ENCODE assay signal across 8 cellular contexts in the genomic region with DNA sequence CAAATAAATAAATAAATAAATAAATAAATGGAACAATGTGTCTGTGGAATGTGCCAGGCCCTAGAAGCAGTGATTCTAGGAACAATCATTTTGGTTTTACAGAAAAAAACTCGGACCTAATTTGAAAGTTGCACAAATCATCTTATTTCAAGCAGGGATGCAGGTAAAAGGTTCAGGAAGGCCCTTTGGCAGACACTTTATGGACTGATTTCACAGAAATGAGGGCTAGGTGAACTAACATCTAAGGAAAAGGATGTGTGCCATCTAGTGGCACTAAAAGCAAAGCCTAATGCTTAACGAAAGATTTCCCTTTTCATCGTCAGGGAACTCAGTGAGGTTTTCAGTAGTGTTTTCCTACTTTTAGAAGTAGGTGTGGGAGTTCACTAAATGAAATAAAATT. TPM values are rescaled to one million over a fixed set of nuclear protein-coding genes. Genes with fewer than 3 reads are reported as not detected.
A peak's percentile ranks its signal among the peaks of the same experiment; 100 is the strongest.
DNase-seq lines count a peak whose midpoint lies in the region; ATAC-seq and TF ChIP-seq lines count a peak whose summit lies in the region.
"Not testable (repeated sequence)": the region's sequence is repeated elsewhere in the genome, so short reads cannot be mapped to it uniquely, and the experiment has no call there.
"Had no signal": no experiment of that assay in that cellular context is flagged by ENCODE, and none has a peak within 500 bp of the region (broad histone marks: within the 10 kb centered on the region; RNA-seq: fewer than 3 reads in every experiment).

No MANE protein-coding gene starts in this region.

- not testable (repeated sequence) for H3K9me3 ChIP-seq in HCT116 (ENCODE audit: control insufficient read depth in 1 of 2, insufficient read depth in 1 of 2, low read depth in 1 of 2, low read length in 2 of 2); esophagus muscularis mucosa; neural cell (ENCODE audit: low read length)

- 6% methylated on average over 1 of the region's 3 CpGs for WGBS in esophagus muscularis mucosa

- ATAC-seq in HCT116 = peak; percentile 46

- CTCF ChIA-PET in HCT116 (lab: Charles Lee) = not testable (repeated sequence)

- POLR2A ChIA-PET in HCT116 (lab: Charles Lee) = not testable (repeated sequence)

- H4K20me1 ChIP-seq in HCT116 (ENCODE audit: insufficient read depth); neural cell (ENCODE audit: insufficient read depth): not testable (repeated sequence)

- not testable (repeated sequence) for TF ChIP-seq RAD21 in HCT116 (IDR thresholded peaks at IDR 0.05; ENCODE audit: low read depth); neural cell (conservative IDR thresholded peaks at IDR 0.05)

- not testable (repeated sequence) for H2AFZ ChIP-seq in HCT116 (ENCODE audit: low read depth, low read length, poor library complexity, severe bottlenecking); neural cell (ENCODE audit: low read depth, low read length)

- H3K79me2 ChIP-seq in HCT116 (ENCODE audit: insufficient read depth, low read length); neural cell (replicated peaks; ENCODE audit: insufficient read depth, low read length): not testable (repeated sequence)

- in situ Hi-C loops in Caki2 (cut with HindIII; ENCODE audit: low pct_unique_long_range_greater_than_20kb, low sequenced_read_pairs); astrocyte of the cerebellum (cut with HindIII; ENCODE audit: low sequenced_read_pairs): not testable (repeated sequence)

- RAD21 ChIA-PET in HCT116 (lab: Charles Lee; ENCODE audit: low non-redundant PET in 1 of 2, low total read pairs in 2 of 2, uncharacterized antibody in 2 of 2, unreplicated experiment in 2 of 2) = not testable (repeated sequence)

- H3K9ac ChIP-seq in HCT116 (ENCODE audit: low read length); neural cell (ENCODE audit: low read length): not testable (repeated sequence)

- H3K4me1 ChIP-seq in HCT116 (ENCODE audit: control insufficient read depth in 1 of 2, insufficient read depth in 2 of 2, low read length in 2 of 2); esophagus muscularis mucosa: not testable (repeated sequence)

- not testable (repeated sequence) for H3K36me3 ChIP-seq in HCT116 (ENCODE audit: control insufficient read depth in 1 of 2, insufficient read depth in 2 of 2, low read length in 2 of 2); esophagus muscularis mucosa; neural cell (ENCODE audit: insufficient read depth, low read length)

- not testable (repeated sequence) for H3F3A ChIP-seq in neural cell (ENCODE audit: insufficient read depth, low read length, poor library complexity, severe bottlenecking)

- DNase-seq in Caki2 (ENCODE audit: low read depth) (peak; percentile 37), RKO (ENCODE audit: low spot score) (peak; percentile 69), astrocyte of the cerebellum (ENCODE audit: low read depth) (peak; percentile 13), inferior parietal cortex (ENCODE audit: extremely low spot score) (peak; percentile 29)
- not testable (repeated sequence) for DNase-seq in HCT116 (ENCODE audit: low read depth, low spot score); esophagus muscularis mucosa (ENCODE audit: extremely low spot score)

- not testable (repeated sequence) for TF ChIP-seq EP300 in esophagus muscularis mucosa (IDR thresholded peaks at IDR 0.05); neural cell (conservative IDR thresholded peaks at IDR 0.05; ENCODE audit: poor library complexity, severe bottlenecking)

- not testable (repeated sequence) for H3K27ac ChIP-seq in HCT116 (ENCODE audit: low read depth, low read length); esophagus muscularis mucosa (replicated peaks in 1 of 4); neural cell (ENCODE audit: low read length)

- H3K4me3 ChIP-seq in HCT116 (replicated peaks in 1 of 2; ENCODE audit: low read depth in 1 of 2, low read length in 2 of 2); astrocyte of the cerebellum (ENCODE audit: low read depth, low read length); esophagus muscularis mucosa; neural cell (ENCODE audit: low read length): not testable (repeated sequence)

- TF ChIP-seq CTCF in HCT116 (IDR thresholded peaks at IDR 0.05 in 2 of 3, conservative IDR thresholded peaks at IDR 0.05 in 1 of 3; ENCODE audit: borderline replicate concordance in 1 of 3, insufficient read depth in 1 of 3, low read depth in 2 of 3, low read length in 2 of 3) (peak in 2 of 3 experiments; percentile 6 to 12; a peak in 1 of 6 replicates), esophagus muscularis mucosa (IDR thresholded peaks at IDR 0.05) (peak in 2 of 3 experiments; percentile 12 to 39), neural cell (IDR thresholded peaks at IDR 0.05; ENCODE audit: poor library complexity, severe bottlenecking) (peak; percentile 19)
- not testable (repeated sequence) for TF ChIP-seq CTCF in astrocyte of the cerebellum (IDR thresholded peaks at IDR 0.05; ENCODE audit: low read depth, low read length, missing control alignments)

- not testable (repeated sequence) for TF ChIP-seq POLR2A in HCT116 (IDR thresholded peaks at IDR 0.05; ENCODE audit: borderline replicate concordance, extremely low read depth, insufficient read depth, insufficient read length); esophagus muscularis mucosa (IDR thresholded peaks at IDR 0.05; ENCODE audit: low read depth)

- not testable (repeated sequence) for H3K9me2 ChIP-seq in HCT116 (ENCODE audit: insufficient read depth); neural cell (ENCODE audit: insufficient read depth, low read length)

- H3K4me2 ChIP-seq in HCT116 (ENCODE audit: low read length); neural cell (ENCODE audit: low read length): not testable (repeated sequence)

- BruUV-seq in HCT116 (replicated peaks; lab: Mats Ljungman, UMichigan) = not testable (repeated sequence)

- intact Hi-C loops in HCT116 (cut with micrococcal nuclease); esophagus muscularis mucosa (cut with DNase I): not testable (repeated sequence)

- not testable (repeated sequence) for H3K27me3 ChIP-seq in HCT116 (ENCODE audit: insufficient read depth, low read length); esophagus muscularis mucosa; neural cell (ENCODE audit: insufficient read depth, low read depth, low read length)

RNA-seq across cellular contexts. Expression of gene ARHGAP11A, which starts 4.6 kb away (rescaled TPM):
- 15.6 and 20.1 TPM in 2 replicates for total RNA-seq in Caki2 (2014; rRNA removed; shearing (Covaris generic); ENCODE audit: low replicate concordance)
- total RNA-seq in HCT116 (2021; ENCODE audit: unreplicated experiment) (102 TPM), esophagus muscularis mucosa (1 to 10 TPM in 1 of 4 donors, under 1 TPM in 3; 0.78 to 1.3 (median 0.91) TPM)
- 43.8 and 48.6 TPM in 2 replicates for polyA plus RNA-seq in HCT116 (2012)
- 0.20 and 0.50 TPM in 2 replicates for polyA plus RNA-seq in neural cell
- 1.6 and 2.7 TPM in 2 replicates for polyA minus RNA-seq in neural cell

RNA-seq across cellular contexts. Expression of gene GOLGA8N, which starts 17.5 kb away (rescaled TPM):
- total RNA-seq in Caki2 (2014; rRNA removed; shearing (Covaris generic); ENCODE audit: low replicate concordance) = 6.0 and 15.1 TPM in 2 replicates
- total RNA-seq in HCT116 (2021; ENCODE audit: unreplicated experiment) (2.4 TPM), esophagus muscularis mucosa (1 to 10 TPM; 5.0 to 7.9 (median 6.1) TPM)
- 1.7 and 2.3 TPM in 2 replicates for polyA plus RNA-seq in HCT116 (2012)
- 0.61 and 0.68 TPM in 2 replicates for polyA plus RNA-seq in neural cell
- polyA minus RNA-seq in neural cell = 0.35 and 0.97 TPM in 2 replicates

RNA-seq across cellular contexts. Expression of gene SCG5, which starts 30.8 kb away (rescaled TPM):
- 24.6 and 46.8 TPM in 2 replicates for total RNA-seq in Caki2 (2014; rRNA removed; shearing (Covaris generic); ENCODE audit: low replicate concordance)
- total RNA-seq in HCT116 (2021; ENCODE audit: unreplicated experiment) (1.7 TPM), esophagus muscularis mucosa (1 to 10 TPM; 1.2 to 6.6 (median 2.9) TPM)
- 0.72 and 0.76 TPM in 2 replicates for polyA plus RNA-seq in HCT116 (2012)
- 112 and 116 TPM in 2 replicates for polyA plus RNA-seq in neural cell
- polyA minus RNA-seq in neural cell = 46.0 and 58.0 TPM in 2 replicates
- total RNA-seq: naive thymus-derived CD8-positive, alpha-beta T cell had no signal
- polyA plus RNA-seq: naive thymus-derived CD8-positive, alpha-beta T cell had no signal
